Comparison of ENCODE assay signal across 24 cellular contexts in the genomic region with DNA sequence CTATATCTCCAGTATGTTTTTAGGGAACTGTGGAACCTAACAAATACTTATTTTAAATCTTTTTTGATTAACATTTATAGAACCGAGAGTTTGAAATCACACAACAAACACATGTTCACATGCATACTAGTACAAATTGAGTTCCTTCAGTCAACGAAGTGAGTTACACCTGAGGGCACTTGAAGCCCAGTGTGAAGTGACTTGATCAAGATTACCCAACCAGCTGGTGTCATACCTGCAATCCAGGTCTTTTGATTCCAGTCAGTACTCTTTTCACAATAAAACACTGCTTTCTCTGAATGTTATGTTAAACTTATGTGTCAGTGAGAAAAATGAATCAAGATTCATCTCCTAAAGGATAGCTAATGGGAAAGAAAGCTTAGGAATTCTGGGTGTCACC.
"Had no signal": no experiment of that assay in that cellular context is flagged by ENCODE, and none has a peak within 500 bp of the region (broad histone marks: within the 10 kb centered on the region; RNA-seq: fewer than 3 reads in every experiment).

No MANE protein-coding gene starts in this region.

- H3K4me3 ChIP-seq: dorsolateral prefrontal cortex, esophagus squamous epithelium, gastrocnemius medialis, mucosa of descending colon, right lobe of liver, suprapubic skin, transverse colon, upper lobe of right lung, uterus had no signal

- DNase-seq: dorsolateral prefrontal cortex; effector CD8-positive, alpha-beta T cell; endodermal cell; erythroblast; esophagus squamous epithelium; gastrocnemius medialis; head of caudate nucleus; mesenchymal stem cell; mucosa of descending colon; naive B cell; right lobe of liver; small intestine; stimulated activated CD4-positive, alpha-beta T cell treated with anti-CD3 and anti-CD28 coated beads, Interleukin-15, amount 100 ng/mL, for 24 hours; stimulated activated CD4-positive, alpha-beta T cell treated with anti-CD3 and anti-CD28 coated beads, Interleukin-2, amount 100 ng/mL, for 48 hours; stimulated activated naive B cell treated with anti-CD40 and anti-IgM and Interleukin-4, amounts not matched to agents 10 μg/mL and 1 μg/mL and 100 μg/mL, for 72 hours; stimulated activated naive CD8-positive, alpha-beta T cell treated with anti-CD3 and anti-CD28 coated beads, Interleukin-15, amount 100 ng/mL, for 72 hours; transverse colon; upper lobe of right lung; uterus had no signal

- H3K9ac ChIP-seq: parathyroid adenoma had no signal

- H3K4me1 ChIP-seq: gastrocnemius medialis, parathyroid adenoma, right lobe of liver, transverse colon, upper lobe of right lung, uterus had no signal

- H3K27me3 ChIP-seq: dorsolateral prefrontal cortex, esophagus squamous epithelium, gastrocnemius medialis, neutrophil, right lobe of liver, suprapubic skin, transverse colon, upper lobe of right lung, uterus had no signal

- H2AFZ ChIP-seq: parathyroid adenoma had no signal

- H3K79me2 ChIP-seq: parathyroid adenoma had no signal

- ATAC-seq: gastrocnemius medialis; left lobe of liver; mucosa of descending colon; natural killer cell treated with Interleukin-12 subunit alpha and Interleukin-12 subunit beta and Interleukin-15 and Interleukin-18, amount 100 ng/mL, for 72 hours; right lobe of liver; stimulated activated naive B cell treated with anti-CD40 and anti-IgM and Interleukin-4, amounts not matched to agents 10 μg/mL and 1 μg/mL and 100 μg/mL, for 72 hours; stimulated activated naive CD8-positive, alpha-beta T cell treated with anti-CD3 and anti-CD28 coated beads, Interleukin-15, amount 100 ng/mL, for 72 hours; upper lobe of right lung had no signal

- H3K27ac ChIP-seq: dorsolateral prefrontal cortex, esophagus squamous epithelium, gastrocnemius medialis, neutrophil, parathyroid adenoma, right lobe of liver, suprapubic skin, transverse colon, upper lobe of right lung, uterus had no signal

- H3K9me3 ChIP-seq: gastrocnemius medialis, mucosa of descending colon, neutrophil, right lobe of liver, suprapubic skin, upper lobe of right lung had no signal

- H3K36me3 ChIP-seq: gastrocnemius medialis, right lobe of liver, uterus had no signal
